ENCODE assay signal across 19 cellular contexts in genomic region chr9:121880343-121880742, GRCh38.
DNase-seq lines count a peak whose midpoint lies in the region; ATAC-seq and TF ChIP-seq lines count a peak whose summit lies in the region.
"Had no signal": no experiment of that assay in that cellular context is flagged by ENCODE, and none has a peak within 500 bp of the region (broad histone marks: within the 10 kb centered on the region; RNA-seq: fewer than 3 reads in every experiment).

No MANE protein-coding gene starts in this region.

- H3K4me1 Mint-ChIP-seq in brain (peaks cover 79% of the 10 kb centered on the region), nephron (peaks cover 46% of the 10 kb centered on the region)
- H3K4me1 Mint-ChIP-seq in activated naive CD8-positive, alpha-beta T cell treated with anti-CD3 and anti-CD28 coated beads for 36 hours: no peaks in the 10 kb centered on the region
- H3K4me1 Mint-ChIP-seq: CD4-positive, CD25-positive, alpha-beta regulatory T cell; CD8-positive, alpha-beta memory T cell had no signal

- H3K36me3 Mint-ChIP-seq in brain (no peaks in the 10 kb centered on the region), nephron (ENCODE audit: low read depth) (no peaks in the 10 kb centered on the region)
- no peaks in the 10 kb centered on the region for H3K36me3 Mint-ChIP-seq in activated naive CD8-positive, alpha-beta T cell treated with anti-CD3 and anti-CD28 coated beads for 36 hours
- H3K36me3 Mint-ChIP-seq: CD4-positive, CD25-positive, alpha-beta regulatory T cell had no signal

- no peaks in the 10 kb centered on the region for H3K9me3 ChIP-seq in adipocyte (ENCODE audit: control insufficient read depth, low read length)
- H3K9me3 ChIP-seq: BE2C, HAP-1 had no signal

- H3K27me3 ChIP-seq in adipocyte (replicated peaks; ENCODE audit: control insufficient read depth, insufficient read depth, low read length): peaks cover 3% of the 10 kb centered on the region
- H3K27me3 ChIP-seq: BE2C had no signal

- H3K4me3 Mint-ChIP-seq in brain (no peak overlapping the region), nephron (no peak overlapping the region)
- H3K4me3 Mint-ChIP-seq in activated naive CD8-positive, alpha-beta T cell treated with anti-CD3 and anti-CD28 coated beads for 36 hours: no peak overlapping the region
- H3K4me3 Mint-ChIP-seq: CD4-positive, CD25-positive, alpha-beta regulatory T cell; CD8-positive, alpha-beta memory T cell had no signal

- no peak overlapping the region for H3K4me3 ChIP-seq in adipocyte (ENCODE audit: low read length)
- H3K4me3 ChIP-seq: GM12878, GM23248, HAP-1 had no signal

- peaks cover 6% of the 10 kb centered on the region for H3K4me1 ChIP-seq in adipocyte (ENCODE audit: control insufficient read depth, insufficient read depth, low read length)
- H3K4me1 ChIP-seq: HAP-1 had no signal

- no peaks in the 10 kb centered on the region for H3K36me3 ChIP-seq in adipocyte (ENCODE audit: control insufficient read depth, insufficient read depth, low read length, severe bottlenecking)
- H3K36me3 ChIP-seq: BE2C, HAP-1 had no signal

- ATAC-seq in GM21360 (IDR thresholded peaks at IDR 0.05; ENCODE audit: unreplicated experiment): no peak
- ATAC-seq: GM12878 had no signal

- DNase-seq in adipocyte (ENCODE audit: low read depth): peak; percentile 27
- no peak for DNase-seq in activated naive CD8-positive, alpha-beta T cell treated with anti-CD3 and anti-CD28 coated beads for 36 hours
- DNase-seq in NCI-H128 (lab: John Stamatoyannopoulos, UW; ENCODE audit: unreplicated experiment): no peak
- DNase-seq: ACHN; BE2C; C1 segment of cervical spinal cord; CD4-positive, CD25-positive, alpha-beta regulatory T cell; CD8-positive, alpha-beta memory T cell; COR-L47; DMS 273 treated with DMSO at 0.1 percent for 48 hours; DMS53; DND-41; EL; GM23248 had no signal

- H3K27ac Mint-ChIP-seq in brain: peak overlapping the region in 3 of 5 experiments; percentile 4 to 26 (median 5)
- H3K27ac Mint-ChIP-seq in nephron: peak overlapping the region; percentile 5 to 73 (median 30)
- H3K27ac Mint-ChIP-seq in activated naive CD8-positive, alpha-beta T cell treated with anti-CD3 and anti-CD28 coated beads for 36 hours: no peak overlapping the region
- H3K27ac Mint-ChIP-seq: CD8-positive, alpha-beta memory T cell had no signal

- no peak overlapping the region for H3K9ac ChIP-seq in adipocyte (ENCODE audit: low read length)
- H3K9ac ChIP-seq: GM23248 had no signal

- H3K9me3 Mint-ChIP-seq in brain (peaks cover 0 to 2% (median 0%) of the 10 kb centered on the region in 5 experiments), nephron (no peaks in the 10 kb centered on the region)
- H3K9me3 Mint-ChIP-seq in activated naive CD8-positive, alpha-beta T cell treated with anti-CD3 and anti-CD28 coated beads for 36 hours: no peaks in the 10 kb centered on the region
- H3K9me3 Mint-ChIP-seq: CD8-positive, alpha-beta memory T cell had no signal

- H3K27me3 Mint-ChIP-seq in brain (peaks cover 15% of the 10 kb centered on the region), nephron (ENCODE audit: low read depth) (peaks cover 6% of the 10 kb centered on the region)
- no peaks in the 10 kb centered on the region for H3K27me3 Mint-ChIP-seq in activated naive CD8-positive, alpha-beta T cell treated with anti-CD3 and anti-CD28 coated beads for 36 hours
- H3K27me3 Mint-ChIP-seq: CD4-positive, CD25-positive, alpha-beta regulatory T cell; CD8-positive, alpha-beta memory T cell had no signal

- no peak for TF ChIP-seq CTCF in brain (conservative IDR thresholded peaks at IDR 0.05)
- TF ChIP-seq CTCF in nephron (IDR thresholded peaks at IDR 0.05; ENCODE audit: unreplicated experiment in 3 of 3): no peak
